In the genomic region with DNA sequence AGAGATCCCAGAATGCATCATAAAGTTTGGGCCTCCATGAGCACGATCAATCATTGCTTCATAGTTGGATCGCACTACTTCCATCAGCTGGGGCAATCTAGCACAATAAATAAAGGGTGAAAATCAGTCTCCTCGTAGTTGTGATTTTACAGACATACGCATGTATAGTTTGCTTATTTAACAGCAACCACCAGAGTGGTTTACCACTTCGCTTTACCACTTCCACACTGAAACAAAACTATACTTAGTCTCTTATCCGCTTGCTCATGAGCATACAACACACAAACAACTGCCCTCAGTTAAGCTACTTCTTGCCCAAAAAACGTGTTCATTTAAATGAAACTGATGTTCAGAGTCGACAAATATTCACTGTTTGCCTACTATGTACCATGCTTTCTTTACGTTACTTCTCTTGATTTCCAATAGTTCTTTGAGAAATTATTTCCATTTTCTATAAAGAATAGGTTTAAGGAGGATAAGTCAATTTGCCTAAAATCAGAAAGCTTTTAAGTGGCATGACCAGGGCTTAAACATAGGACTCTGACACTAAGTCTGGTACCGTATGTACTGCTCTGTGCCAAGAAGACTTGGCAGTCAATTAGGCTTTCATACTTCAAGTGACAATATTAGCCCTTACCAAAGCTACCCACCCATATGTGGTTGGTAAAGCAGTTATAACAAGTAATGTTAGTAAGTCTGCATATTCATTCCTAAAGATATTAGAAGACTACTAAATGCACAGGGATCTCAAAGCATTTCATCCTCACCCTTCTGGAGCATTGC, we compare ENCODE assay signal across 22 cellular contexts. TPM values are rescaled to one million over a fixed set of nuclear protein-coding genes. Genes with fewer than 3 reads are reported as not detected.
DNase-seq lines count a peak whose midpoint lies in the region; ATAC-seq and TF ChIP-seq lines count a peak whose summit lies in the region.
"Had no signal": no experiment of that assay in that cellular context is flagged by ENCODE, and none has a peak within 500 bp of the region (broad histone marks: within the 10 kb centered on the region; RNA-seq: fewer than 3 reads in every experiment).

No MANE protein-coding gene starts in this region.

- H3K36me3 ChIP-seq in CD8-positive, alpha-beta T cell (ENCODE audit: insufficient read depth, low read length) = peaks cover 79% of the 10 kb centered on the region

- peaks cover 75% of the 10 kb centered on the region for H3K36me3 Mint-ChIP-seq in activated CD8-positive, alpha-beta T cell treated with anti-CD3 and anti-CD28 coated beads for 36 hours (ENCODE audit: low read depth)
- H3K36me3 Mint-ChIP-seq in activated CD8-positive, alpha-beta T cell treated with anti-CD3 and anti-CD28 coated beads, Interleukin-2, amount 10 ng/mL, durations not matched to agents 7 days and 5 days (ENCODE audit: low read depth) = peaks cover 84% of the 10 kb centered on the region
- H3K36me3 Mint-ChIP-seq in CD8-positive, alpha-beta T cell = peaks cover 88% of the 10 kb centered on the region
- peaks cover 100% of the 10 kb centered on the region for H3K36me3 Mint-ChIP-seq in effector memory CD8-positive, alpha-beta T cell (ENCODE audit: insufficient read depth)
- H3K36me3 Mint-ChIP-seq in natural killer cell = peaks cover 54% of the 10 kb centered on the region

- H3K27me3 ChIP-seq in CD8-positive, alpha-beta T cell (ENCODE audit: insufficient read depth, low read length) = no peaks in the 10 kb centered on the region
- H3K27me3 ChIP-seq: SJCRH30 had no signal

- no peak for DNase-seq in activated CD8-positive, alpha-beta T cell treated with anti-CD3 and anti-CD28 coated beads for 36 hours
- DNase-seq in activated CD8-positive, alpha-beta T cell treated with anti-CD3 and anti-CD28 coated beads, Interleukin-2, amount 10 ng/mL, durations not matched to agents 7 days and 5 days = no peak
- no peak for DNase-seq in CD8-positive, alpha-beta T cell
- DNase-seq in effector memory CD8-positive, alpha-beta T cell = no peak
- no peak for DNase-seq in natural killer cell
- no peak for DNase-seq in NCI-H2107 treated with DMSO at 0.1 percent for 48 hours (lab: John Stamatoyannopoulos, UW; ENCODE audit: unreplicated experiment)
- DNase-seq in inferior parietal cortex (ENCODE audit: extremely low spot score) = no peak
- DNase-seq: AML-193, DND-41, HFFc6, NCI-H1417, NCI-H187, NCI-H226, NCI-H524, NCI-H82, PC-3, SJCRH30 had no signal

- H3K9me3 Mint-ChIP-seq in activated CD8-positive, alpha-beta T cell treated with anti-CD3 and anti-CD28 coated beads for 36 hours = no peaks in the 10 kb centered on the region
- no peaks in the 10 kb centered on the region for H3K9me3 Mint-ChIP-seq in activated CD8-positive, alpha-beta T cell treated with anti-CD3 and anti-CD28 coated beads, Interleukin-2, amount 10 ng/mL, durations not matched to agents 7 days and 5 days (ENCODE audit: insufficient read depth)
- no peaks in the 10 kb centered on the region for H3K9me3 Mint-ChIP-seq in CD8-positive, alpha-beta T cell
- H3K9me3 Mint-ChIP-seq in effector memory CD8-positive, alpha-beta T cell = no peaks in the 10 kb centered on the region
- no peaks in the 10 kb centered on the region for H3K9me3 Mint-ChIP-seq in natural killer cell
- H3K9me3 Mint-ChIP-seq: HFFc6 had no signal

- peak; percentile 20 for ATAC-seq in activated CD8-positive, alpha-beta T cell treated with anti-CD3 and anti-CD28 coated beads for 36 hours
- no peak for ATAC-seq in activated CD8-positive, alpha-beta T cell treated with anti-CD3 and anti-CD28 coated beads, Interleukin-2, amount 10 ng/mL, durations not matched to agents 7 days and 5 days
- no peak for ATAC-seq in CD8-positive, alpha-beta T cell
- ATAC-seq in effector memory CD8-positive, alpha-beta T cell (replicated peaks) = no peak
- ATAC-seq in natural killer cell (peak in 1 of 3 donors; percentile 60), HG03520 (IDR thresholded peaks at IDR 0.05; ENCODE audit: unreplicated experiment) (no peak)
- ATAC-seq: PC-3 had no signal

- H3K4me1 ChIP-seq in CD8-positive, alpha-beta T cell (ENCODE audit: insufficient read depth, low read length) = no peaks in the 10 kb centered on the region
- H3K4me1 ChIP-seq: SJCRH30 had no signal

- H3K4me1 Mint-ChIP-seq in activated CD8-positive, alpha-beta T cell treated with anti-CD3 and anti-CD28 coated beads for 36 hours (ENCODE audit: low read depth) = no peaks in the 10 kb centered on the region
- H3K4me1 Mint-ChIP-seq in activated CD8-positive, alpha-beta T cell treated with anti-CD3 and anti-CD28 coated beads, Interleukin-2, amount 10 ng/mL, durations not matched to agents 7 days and 5 days (ENCODE audit: low read depth) = peaks cover 18% of the 10 kb centered on the region
- peaks cover 2% of the 10 kb centered on the region for H3K4me1 Mint-ChIP-seq in CD8-positive, alpha-beta T cell (ENCODE audit: low read depth)
- H3K4me1 Mint-ChIP-seq in effector memory CD8-positive, alpha-beta T cell (ENCODE audit: low read depth in 2 of 2) = peaks cover 3 to 16% of the 10 kb centered on the region in 2 donors
- peaks cover 17 to 24% of the 10 kb centered on the region in 2 donors for H3K4me1 Mint-ChIP-seq in natural killer cell

- no peak overlapping the region for H3K4me3 Mint-ChIP-seq in activated CD8-positive, alpha-beta T cell treated with anti-CD3 and anti-CD28 coated beads for 36 hours
- H3K4me3 Mint-ChIP-seq in activated CD8-positive, alpha-beta T cell treated with anti-CD3 and anti-CD28 coated beads, Interleukin-2, amount 10 ng/mL, durations not matched to agents 7 days and 5 days = no peak overlapping the region
- H3K4me3 Mint-ChIP-seq in CD8-positive, alpha-beta T cell = no peak overlapping the region
- H3K4me3 Mint-ChIP-seq in effector memory CD8-positive, alpha-beta T cell = no peak overlapping the region
- no peak overlapping the region for H3K4me3 Mint-ChIP-seq in natural killer cell
- H3K4me3 Mint-ChIP-seq: HFFc6 had no signal

- H3K4me3 ChIP-seq in CD8-positive, alpha-beta T cell (ENCODE audit: low read depth, low read length) = no peak overlapping the region
- H3K4me3 ChIP-seq: SJCRH30 had no signal

- no peaks in the 10 kb centered on the region for H3K27me3 Mint-ChIP-seq in activated CD8-positive, alpha-beta T cell treated with anti-CD3 and anti-CD28 coated beads for 36 hours
- H3K27me3 Mint-ChIP-seq in activated CD8-positive, alpha-beta T cell treated with anti-CD3 and anti-CD28 coated beads, Interleukin-2, amount 10 ng/mL, durations not matched to agents 7 days and 5 days (ENCODE audit: low read depth) = no peaks in the 10 kb centered on the region
- H3K27me3 Mint-ChIP-seq in CD8-positive, alpha-beta T cell (ENCODE audit: low read depth) = no peaks in the 10 kb centered on the region
- no peaks in the 10 kb centered on the region for H3K27me3 Mint-ChIP-seq in effector memory CD8-positive, alpha-beta T cell
- H3K27me3 Mint-ChIP-seq in natural killer cell (ENCODE audit: low read depth in 2 of 2) = no peaks in the 10 kb centered on the region

- no peak overlapping the region for H3K27ac ChIP-seq in CD8-positive, alpha-beta T cell (ENCODE audit: low read depth, low read length)
- H3K27ac ChIP-seq: 22Rv1, C4-2B, KMS-11, RWPE1, SJCRH30 had no signal

- no peaks in the 10 kb centered on the region for H3K9me3 ChIP-seq in CD8-positive, alpha-beta T cell (ENCODE audit: low read length)
- H3K9me3 ChIP-seq: SJCRH30 had no signal

- intact Hi-C loops in activated CD8-positive, alpha-beta T cell treated with anti-CD3 and anti-CD28 coated beads for 36 hours (cut with micrococcal nuclease) = no loop called here
- intact Hi-C loops in CD8-positive, alpha-beta T cell (cut with DNase I, micrococcal nuclease) = no loop called here
- intact Hi-C loops in natural killer cell (cut with micrococcal nuclease) = no loop called here

- peak overlapping the region; percentile 24 for H3K27ac Mint-ChIP-seq in activated CD8-positive, alpha-beta T cell treated with anti-CD3 and anti-CD28 coated beads for 36 hours
- H3K27ac Mint-ChIP-seq in activated CD8-positive, alpha-beta T cell treated with anti-CD3 and anti-CD28 coated beads, Interleukin-2, amount 10 ng/mL, durations not matched to agents 7 days and 5 days = no peak overlapping the region
- H3K27ac Mint-ChIP-seq in CD8-positive, alpha-beta T cell = peak overlapping the region; percentile 1
- H3K27ac Mint-ChIP-seq in effector memory CD8-positive, alpha-beta T cell = peak overlapping the region; percentile 7 to 58
- H3K27ac Mint-ChIP-seq in natural killer cell = peak overlapping the region; percentile 44 to 62
- H3K27ac Mint-ChIP-seq: HFFc6 had no signal

- no peak for TF ChIP-seq CTCF in activated CD8-positive, alpha-beta T cell treated with anti-CD3 and anti-CD28 coated beads for 36 hours (IDR thresholded peaks at IDR 0.05)
- TF ChIP-seq CTCF in CD8-positive, alpha-beta T cell (IDR thresholded peaks at IDR 0.05) = no peak
- no peak for TF ChIP-seq CTCF in natural killer cell (IDR thresholded peaks at IDR 0.05)

- POLR2A ChIA-PET in activated CD8-positive, alpha-beta T cell treated with anti-CD3 and anti-CD28 coated beads for 36 hours (lab: Charles Lee) = interaction anchor here (0.6 kb wide), 1 partner anchor 227 kb away, joined by 5 read pairs; no protein-coding TSS in a partner anchor
- POLR2A ChIA-PET in activated CD8-positive, alpha-beta T cell treated with anti-CD3 and anti-CD28 coated beads, Interleukin-2, amount 10 ng/mL, durations not matched to agents 7 days and 5 days (lab: Charles Lee) = interaction anchor here (1.1 kb wide), 1 partner anchor 16 kb away, joined by 3 read pairs; no protein-coding TSS in a partner anchor
- POLR2A ChIA-PET in CD8-positive, alpha-beta T cell (lab: Charles Lee) = no interaction called here

- CTCF ChIA-PET in activated CD8-positive, alpha-beta T cell treated with anti-CD3 and anti-CD28 coated beads for 36 hours (lab: Charles Lee) = no interaction called here
- CTCF ChIA-PET in activated CD8-positive, alpha-beta T cell treated with anti-CD3 and anti-CD28 coated beads, Interleukin-2, amount 10 ng/mL, durations not matched to agents 7 days and 5 days (lab: Charles Lee) = no interaction called here
- CTCF ChIA-PET in CD8-positive, alpha-beta T cell (lab: Charles Lee) = interaction anchor here (0.6 kb wide), 1 partner anchor 19 kb away, joined by 3 read pairs; no protein-coding TSS in a partner anchor

RNA-seq across cellular contexts. Expression of a gene that starts 22.0 kb away (rescaled TPM):
- total RNA-seq in activated CD8-positive, alpha-beta T cell treated with anti-CD3 and anti-CD28 coated beads for 36 hours = 10 to 100 TPM; 14.8 to 15.5 TPM
- total RNA-seq in activated CD8-positive, alpha-beta T cell treated with anti-CD3 and anti-CD28 coated beads, Interleukin-2, amount 10 ng/mL, durations not matched to agents 7 days and 5 days = 10 to 100 TPM; 16.0 to 16.9 TPM
- total RNA-seq in CD8-positive, alpha-beta T cell = 10 to 100 TPM; 17.3 to 17.4 TPM
- total RNA-seq in natural killer cell = 10 to 100 TPM; 20.3 to 34.5 (median 21.3) TPM

RNA-seq across cellular contexts. Expression of a gene that starts 37.4 kb away (rescaled TPM):
- 1 to 10 TPM; 1.3 to 1.6 TPM for total RNA-seq in activated CD8-positive, alpha-beta T cell treated with anti-CD3 and anti-CD28 coated beads for 36 hours
- total RNA-seq in activated CD8-positive, alpha-beta T cell treated with anti-CD3 and anti-CD28 coated beads, Interleukin-2, amount 10 ng/mL, durations not matched to agents 7 days and 5 days = not detected
- total RNA-seq in CD8-positive, alpha-beta T cell = not detected
- total RNA-seq in natural killer cell = not detected
